18 cellular contexts compared by ENCODE assay signal in the genomic region with DNA sequence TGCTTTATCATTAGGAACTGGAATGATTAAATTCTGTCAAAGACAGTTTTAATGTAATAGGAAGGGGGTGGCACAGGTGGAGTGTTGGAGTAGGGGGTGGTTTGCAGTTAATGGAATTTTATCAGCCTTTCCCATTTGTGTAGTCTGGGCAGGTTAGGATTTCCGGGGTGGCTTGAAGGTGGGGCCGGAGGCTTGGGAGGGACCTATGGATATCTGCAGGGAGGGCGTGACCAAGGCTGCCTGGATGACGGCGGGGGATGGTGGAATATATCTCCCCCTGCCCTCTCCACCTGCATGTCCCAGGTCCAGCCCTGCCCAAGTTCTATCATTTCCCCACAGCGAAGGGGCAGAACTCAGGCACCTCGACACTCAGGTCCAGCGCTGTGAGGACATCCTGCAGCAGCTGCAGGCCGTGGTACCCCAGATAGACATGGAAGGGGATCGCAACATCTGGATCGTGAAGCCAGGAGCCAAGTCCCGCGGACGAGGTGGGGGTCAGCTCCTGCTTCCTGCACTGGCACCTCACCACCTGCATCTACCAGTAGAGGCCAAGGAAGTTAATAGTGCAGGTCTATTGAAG. TPM values are rescaled to one million over a fixed set of nuclear protein-coding genes. Genes with fewer than 3 reads are reported as not detected.
DNase-seq lines count a peak whose midpoint lies in the region; ATAC-seq, FAIRE-seq and TF ChIP-seq lines count a peak whose summit lies in the region.
"Had no signal": no experiment of that assay in that cellular context is flagged by ENCODE, and none has a peak within 500 bp of the region (broad histone marks: within the 10 kb centered on the region; RNA-seq: fewer than 3 reads in every experiment).

No MANE protein-coding gene starts in this region.

- ATAC-seq in RWPE2 (ENCODE audit: low read depth) (peak; percentile 11; the same call in 1 of the 3 replicates), GM12878 (no peak), left colon (peak; percentile 82)

- no peak overlapping the region for H3K27ac ChIP-seq in RWPE2 (ENCODE audit: poor library complexity, severe bottlenecking)
- H3K27ac ChIP-seq in GM12878 (ENCODE audit: control insufficient read depth, insufficient read depth): no peak overlapping the region
- no peak overlapping the region for H3K27ac ChIP-seq in small intestine (ENCODE audit: low read depth in 1 of 2, low read length in 1 of 2)
- H3K27ac ChIP-seq in A673 (ENCODE audit: low read depth, low read length, poor library complexity, severe bottlenecking): no peak overlapping the region
- H3K27ac ChIP-seq: C4-2B, GM23248 had no signal

- no peak for FAIRE-seq in GM12878 (lab: Jason Lieb, UNC)
- FAIRE-seq in small intestine (lab: Jason Lieb, UNC): no peak
- FAIRE-seq: A204.1, D721Med, H54 had no signal

- TF ChIP-seq CTCF in RWPE2 (IDR thresholded peaks at IDR 0.05; ENCODE audit: poor library complexity, severe bottlenecking) (no peak), GM12878 (IDR thresholded peaks at IDR 0.05 in 2 of 3, conservative IDR thresholded peaks at IDR 0.05 in 1 of 3; ENCODE audit: control insufficient read depth in 2 of 3, extremely low read depth in 1 of 3, insufficient read depth in 1 of 3, low read depth in 3 of 3, low read length in 3 of 3) (no peak), A673 (conservative IDR thresholded peaks at IDR 0.05; ENCODE audit: low read depth, low read length) (no peak)

- H3K4me2 ChIP-seq in GM12878 (ENCODE audit: control insufficient read depth, insufficient read depth): no peak overlapping the region

- no peak for DNase-seq in RWPE2 (ENCODE audit: low spot score)
- no peak for DNase-seq in GM12878 (ENCODE audit: low read depth, low spot score)
- peak in 1 of 2 donors; percentile 29 for DNase-seq in left colon
- DNase-seq in small intestine: peak; percentile 35
- DNase-seq in NCI-H526 treated with DMSO at 0.1 percent for 48 hours (lab: John Stamatoyannopoulos, UW): no peak
- DNase-seq in A673 (ENCODE audit: low spot score): no peak
- DNase-seq in DMS114 treated with DMSO at 0.1 percent for 48 hours (lab: John Stamatoyannopoulos, UW; ENCODE audit: unreplicated experiment): no peak
- DNase-seq: AML-193; Caco-2; CD4-positive, alpha-beta T cell; DMS79 treated with DMSO at 0.1 percent for 48 hours; GF-D8; GM23248; HCEC 1CT had no signal

- H3K4me3 ChIP-seq in RWPE2 (ENCODE audit: severe bottlenecking): no peak overlapping the region
- no peak overlapping the region for H3K4me3 ChIP-seq in GM12878
- H3K4me3 ChIP-seq in small intestine (ENCODE audit: low read depth in 1 of 2, low read length in 2 of 2): no peak overlapping the region
- no peak overlapping the region for H3K4me3 ChIP-seq in A673 (ENCODE audit: low read depth, low read length, poor library complexity, severe bottlenecking)
- H3K4me3 ChIP-seq: GM23248 had no signal

- H4K20me1 ChIP-seq in GM12878 (ENCODE audit: control insufficient read depth, insufficient read depth): no peaks in the 10 kb centered on the region

- H3K9me3 ChIP-seq in RWPE2 (ENCODE audit: severe bottlenecking) (no peaks in the 10 kb centered on the region), GM12878 (replicated peaks; ENCODE audit: control insufficient read depth, insufficient read depth, low read length) (no peaks in the 10 kb centered on the region), small intestine (ENCODE audit: control insufficient read depth, low read depth) (no peaks in the 10 kb centered on the region), A673 (ENCODE audit: low read depth, low read length, poor library complexity, severe bottlenecking) (no peaks in the 10 kb centered on the region)
- H3K9me3 ChIP-seq: Caco-2 had no signal

- RAD21 ChIA-PET in GM12878 (lab: Charles Lee; ENCODE audit: unreplicated experiment): no interaction called here

- H2AFZ ChIP-seq in GM12878 (ENCODE audit: control insufficient read depth, low read depth, low read length): no peak overlapping the region
- H2AFZ ChIP-seq: GM23248 had no signal

- SMC1A ChIA-PET in GM12878 (lab: Charles Lee; ENCODE audit: uncharacterized antibody, unreplicated experiment): no interaction called here

- 91% methylated on average over 14 of the region's 14 CpGs for WGBS in GM12878 (ENCODE audit: insufficient coverage, insufficient replicate concordance, low lambda C conversion rate, missing lambda C conversion rate)
- 35 to 66% (median 59%) methylated on average over 14 of the region's 14 CpGs for WGBS in small intestine, 3 donors

- peak; percentile 14; the same call in 1 of the 2 replicates for TF ChIP-seq POLR2A in GM12878 (IDR thresholded peaks at IDR 0.05; ENCODE audit: low read depth, low read length)

- BruUV-seq in GM12878 (replicated peaks; lab: Mats Ljungman, UMichigan) (no TSS peak), A673 (replicated peaks; lab: Mats Ljungman, UMichigan) (no TSS peak)

- no peak for TF ChIP-seq RAD21 in GM12878 (IDR thresholded peaks at IDR 0.05; ENCODE audit: insufficient read depth, low read depth, low read length)

- TF ChIP-seq EP300 in GM12878 (IDR thresholded peaks at IDR 0.05; ENCODE audit: borderline replicate concordance in 1 of 2, control insufficient read depth in 1 of 2, low read depth in 2 of 2, low read length in 2 of 2): no peak

- no peaks in the 10 kb centered on the region for H3K79me2 ChIP-seq in GM12878 (ENCODE audit: control insufficient read depth, insufficient read depth, low read length)

- H3K4me1 ChIP-seq in RWPE2 (ENCODE audit: insufficient read depth, poor library complexity, severe bottlenecking) (no peaks in the 10 kb centered on the region), GM12878 (ENCODE audit: control insufficient read depth, insufficient read depth, low read length) (no peaks in the 10 kb centered on the region), small intestine (ENCODE audit: control insufficient read depth in 2 of 2, insufficient read depth in 1 of 2, low read depth in 1 of 2, low read length in 1 of 2) (no peaks in the 10 kb centered on the region), A673 (ENCODE audit: insufficient read depth, low read length, poor library complexity, severe bottlenecking) (no peaks in the 10 kb centered on the region)
- H3K4me1 ChIP-seq: Caco-2 had no signal

- in situ Hi-C loops in GM12878 (cut with MboI): no loop called here

- CTCF ChIA-PET in GM12878 (lab: Yijun Ruan, JAX): no interaction called here
- CTCF ChIA-PET in A673 (lab: Charles Lee): no interaction called here

- H3K9ac ChIP-seq in GM12878 (ENCODE audit: control insufficient read depth, insufficient read depth, low read length): no peak overlapping the region
- H3K9ac ChIP-seq: GM23248 had no signal

- H3K27me3 ChIP-seq in RWPE2 (ENCODE audit: insufficient read depth, poor library complexity, severe bottlenecking) (no peaks in the 10 kb centered on the region), GM12878 (replicated peaks in 1 of 2; ENCODE audit: control insufficient read depth in 2 of 2, insufficient read depth in 2 of 2, low read length in 1 of 2) (no peaks in the 10 kb centered on the region), small intestine (ENCODE audit: control insufficient read depth in 2 of 2, insufficient read depth in 2 of 2, low read length in 2 of 2) (no peaks in the 10 kb centered on the region), A673 (replicated peaks; ENCODE audit: insufficient read depth, low read depth, low read length, poor library complexity) (no peaks in the 10 kb centered on the region)

- POLR2A ChIA-PET in GM12878 (lab: Charles Lee): no interaction called here
- POLR2A ChIA-PET in A673 (lab: Charles Lee; ENCODE audit: low non-redundant PET): no interaction called here

- H3K36me3 ChIP-seq in RWPE2 (ENCODE audit: low read depth) (peaks cover 5% of the 10 kb centered on the region), GM12878 (ENCODE audit: control insufficient read depth in 2 of 2, insufficient read depth in 2 of 2, low read length in 1 of 2) (peaks cover 0 to 3% of the 10 kb centered on the region in 2 experiments; a peak in 1 of 4 replicates), small intestine (ENCODE audit: control insufficient read depth in 2 of 2, insufficient read depth in 2 of 2, low read length in 2 of 2) (no peaks in the 10 kb centered on the region), A673 (ENCODE audit: insufficient read depth, low read length, poor library complexity, severe bottlenecking) (no peaks in the 10 kb centered on the region)

- intact Hi-C loops in GM12878 (cut with micrococcal nuclease; ENCODE audit: unreplicated experiment) (no loop called here), left colon (cut with DNase I, micrococcal nuclease) (no loop called here), A673 (cut with micrococcal nuclease; ENCODE audit: unreplicated experiment) (no loop called here)

RNA-seq across cellular contexts. Expression of a gene that starts 15.5 kb away (rescaled TPM):
- total RNA-seq in GM12878 (2013; cell fraction: nucleolus; rRNA removed): 275 and 305 TPM in 2 replicates
- total RNA-seq in GM12878 (2014; rRNA removed) (19.9 and 22.3 TPM in 2 replicates), GM12878 (2014; rRNA removed; fragmentation: Illumina TruSeq; extraction: Trizol) (14.5 and 15.6 TPM in 2 replicates), GM12878 (2021) (30.4 and 36.1 TPM in 2 replicates), left colon (10 to 100 TPM; 40.2 to 47.1 TPM), A673 (2021) (6.7 and 9.5 TPM in 2 replicates)
- 39.0 TPM for polyA plus RNA-seq in GM12878 (2011; ENCODE audit: low read depth)
- polyA plus RNA-seq in GM12878 (2011; rRNA removed) (33.8 and 45.3 TPM in 2 replicates), GM12878 (2014; fragmentation: Illumina TruSeq; extraction: Trizol) (30.1 and 30.7 TPM in 2 replicates), GM12878 (2014; fragmentation: Nextera tagmentation; extraction: Ambion mirVana) (1 to 10 TPM; 4.2 to 6.8 TPM), GM12878 (2014; rRNA removed) (49.3 and 51.3 TPM in 2 replicates), GM12878 (2016; fragmentation: Nextera tagmentation; extraction: Ambion mirVana) (10 to 100 TPM; 10.4 to 13.2 TPM), small intestine (10 to 100 TPM; 20.8 to 23.2 (median 21.9) TPM)
- polyA plus RNA-seq in GM12878 (2011; cell fraction: cytosol; rRNA removed): 54.6 and 61.0 TPM in 2 replicates
- polyA plus RNA-seq in GM12878 (2011; cell fraction: nucleus; rRNA removed): 363 and 399 TPM in 2 replicates
- 50.9 and 55.6 TPM in 2 replicates for polyA plus RNA-seq in GM12878 (2012)
- 51.2 and 66.0 TPM in 2 replicates for polyA minus RNA-seq in GM12878 (2011; rRNA and poly(A)+ RNA removed)
- 11.6 and 16.2 TPM in 2 replicates for polyA minus RNA-seq in GM12878 (2011; cell fraction: cytosol; rRNA and poly(A)+ RNA removed)
- polyA minus RNA-seq in GM12878 (2011; cell fraction: nucleus; rRNA and poly(A)+ RNA removed): 52.8 and 85.3 TPM in 2 replicates

RNA-seq across cellular contexts. Expression of a gene that starts 18.3 kb away (rescaled TPM):
- 43.7 and 48.1 TPM in 2 replicates for total RNA-seq in GM12878 (2013; cell fraction: nucleolus; rRNA removed)
- total RNA-seq in GM12878 (2014; rRNA removed) (38.7 and 44.8 TPM in 2 replicates), GM12878 (2014; rRNA removed; fragmentation: Illumina TruSeq; extraction: Trizol) (26.9 and 28.9 TPM in 2 replicates), GM12878 (2021) (41.3 and 44.9 TPM in 2 replicates), left colon (10 to 100 TPM; 27.3 to 29.9 TPM), A673 (2021) (46.9 and 67.2 TPM in 2 replicates)
- 17.4 TPM for polyA plus RNA-seq in GM12878 (2011; ENCODE audit: low read depth)
- polyA plus RNA-seq in GM12878 (2011; rRNA removed) (17.6 and 48.0 TPM in 2 replicates), GM12878 (2014; fragmentation: Illumina TruSeq; extraction: Trizol) (23.2 and 33.8 TPM in 2 replicates), GM12878 (2014; fragmentation: Nextera tagmentation; extraction: Ambion mirVana) (10 to 100 TPM in 1 of 2 experiments, 1 to 10 TPM in 1; 6.4 to 13.6 TPM), GM12878 (2014; rRNA removed) (38.8 and 43.2 TPM in 2 replicates), GM12878 (2016; fragmentation: Nextera tagmentation; extraction: Ambion mirVana) (10 to 100 TPM; 68.9 to 72.9 TPM), small intestine (10 to 100 TPM; 19.2 to 41.1 (median 23.5) TPM)
- polyA plus RNA-seq in GM12878 (2011; cell fraction: cytosol; rRNA removed): 44.7 and 49.4 TPM in 2 replicates
- 51.8 and 64.3 TPM in 2 replicates for polyA plus RNA-seq in GM12878 (2011; cell fraction: nucleus; rRNA removed)
- 25.4 and 31.3 TPM in 2 replicates for polyA plus RNA-seq in GM12878 (2012)
- polyA minus RNA-seq in GM12878 (2011; rRNA and poly(A)+ RNA removed): 32.4 and 38.2 TPM in 2 replicates
- polyA minus RNA-seq in GM12878 (2011; cell fraction: cytosol; rRNA and poly(A)+ RNA removed): 7.4 and 19.8 TPM in 2 replicates
- polyA minus RNA-seq in GM12878 (2011; cell fraction: nucleus; rRNA and poly(A)+ RNA removed): 12.5 and 24.1 TPM in 2 replicates

RNA-seq across cellular contexts. Expression of a gene that starts 32.7 kb away (rescaled TPM):
- total RNA-seq in GM12878 (2013; cell fraction: nucleolus; rRNA removed): 176 and 182 TPM in 2 replicates
- total RNA-seq in GM12878 (2014; rRNA removed): 329 and 354 TPM in 2 replicates
- total RNA-seq in GM12878 (2014; rRNA removed; fragmentation: Illumina TruSeq; extraction: Trizol): 243 and 257 TPM in 2 replicates
- 274 and 277 TPM in 2 replicates for total RNA-seq in GM12878 (2021)
- 159 TPM for polyA plus RNA-seq in GM12878 (2011; ENCODE audit: low read depth)
- polyA plus RNA-seq in GM12878 (2011; rRNA removed): 177 and 192 TPM in 2 replicates
- polyA plus RNA-seq in GM12878 (2011; cell fraction: cytosol; rRNA removed): 168 and 237 TPM in 2 replicates
- polyA plus RNA-seq in GM12878 (2011; cell fraction: nucleus; rRNA removed): 109 and 131 TPM in 2 replicates
- 206 and 224 TPM in 2 replicates for polyA plus RNA-seq in GM12878 (2012)
- polyA plus RNA-seq in GM12878 (2014; fragmentation: Illumina TruSeq; extraction: Trizol): 260 and 266 TPM in 2 replicates
- 10 to 100 TPM; 42.0 to 55.9 TPM for polyA plus RNA-seq in GM12878 (2014; fragmentation: Nextera tagmentation; extraction: Ambion mirVana)
- 293 and 302 TPM in 2 replicates for polyA plus RNA-seq in GM12878 (2014; rRNA removed)
- polyA plus RNA-seq in GM12878 (2016; fragmentation: Nextera tagmentation; extraction: Ambion mirVana): 100 to 1,000 TPM; 313 to 326 TPM
- 174 and 234 TPM in 2 replicates for polyA minus RNA-seq in GM12878 (2011; rRNA and poly(A)+ RNA removed)
- polyA minus RNA-seq in GM12878 (2011; cell fraction: cytosol; rRNA and poly(A)+ RNA removed): 133 and 141 TPM in 2 replicates
- polyA minus RNA-seq in GM12878 (2011; cell fraction: nucleus; rRNA and poly(A)+ RNA removed): 58.4 and 99.3 TPM in 2 replicates
- 100 to 1,000 TPM; 215 to 222 TPM for total RNA-seq in left colon
- 100 to 1,000 TPM; 143 to 178 (median 151) TPM for polyA plus RNA-seq in small intestine
- 128 and 152 TPM in 2 replicates for total RNA-seq in A673 (2021)

RNA-seq across cellular contexts. Expression of a gene that starts 33.3 kb away (rescaled TPM):
- 15.3 and 16.4 TPM in 2 replicates for total RNA-seq in GM12878 (2013; cell fraction: nucleolus; rRNA removed)
- 61.6 and 71.2 TPM in 2 replicates for total RNA-seq in GM12878 (2014; rRNA removed)
- total RNA-seq in GM12878 (2014; rRNA removed; fragmentation: Illumina TruSeq; extraction: Trizol): 38.2 and 41.2 TPM in 2 replicates
- total RNA-seq in GM12878 (2021): 50.5 and 52.2 TPM in 2 replicates
- 16.9 TPM for polyA plus RNA-seq in GM12878 (2011; ENCODE audit: low read depth)
- polyA plus RNA-seq in GM12878 (2011; rRNA removed): 19.6 and 33.6 TPM in 2 replicates
- 50.5 and 55.8 TPM in 2 replicates for polyA plus RNA-seq in GM12878 (2011; cell fraction: cytosol; rRNA removed)
- 33.5 and 35.2 TPM in 2 replicates for polyA plus RNA-seq in GM12878 (2011; cell fraction: nucleus; rRNA removed)
- 31.8 and 35.6 TPM in 2 replicates for polyA plus RNA-seq in GM12878 (2012)
- polyA plus RNA-seq in GM12878 (2014; fragmentation: Illumina TruSeq; extraction: Trizol): 26.0 and 49.8 TPM in 2 replicates
- 1 to 10 TPM; 2.6 to 9.0 TPM for polyA plus RNA-seq in GM12878 (2014; fragmentation: Nextera tagmentation; extraction: Ambion mirVana)
- polyA plus RNA-seq in GM12878 (2014; rRNA removed): 55.7 and 63.4 TPM in 2 replicates
- 10 to 100 TPM; 64.7 to 71.0 TPM for polyA plus RNA-seq in GM12878 (2016; fragmentation: Nextera tagmentation; extraction: Ambion mirVana)
- 17.2 and 38.1 TPM in 2 replicates for polyA minus RNA-seq in GM12878 (2011; rRNA and poly(A)+ RNA removed)
- 17.3 and 17.9 TPM in 2 replicates for polyA minus RNA-seq in GM12878 (2011; cell fraction: cytosol; rRNA and poly(A)+ RNA removed)
- polyA minus RNA-seq in GM12878 (2011; cell fraction: nucleus; rRNA and poly(A)+ RNA removed): 10.2 and 15.5 TPM in 2 replicates
- 10 to 100 TPM; 54.1 to 67.0 TPM for total RNA-seq in left colon
- 10 to 100 TPM; 41.1 to 59.0 (median 43.0) TPM for polyA plus RNA-seq in small intestine
- total RNA-seq in A673 (2021): 46.1 and 49.6 TPM in 2 replicates

RNA-seq across cellular contexts. Expression of a gene that starts 54.5 kb away (rescaled TPM):
- not detected in 2 replicates for total RNA-seq in GM12878 (2013; cell fraction: nucleolus; rRNA removed)
- not detected in 2 replicates for total RNA-seq in GM12878 (2014; rRNA removed)
- total RNA-seq in GM12878 (2014; rRNA removed; fragmentation: Illumina TruSeq; extraction: Trizol): not detected in 2 replicates
- total RNA-seq in GM12878 (2021): not detected in 2 replicates
- polyA plus RNA-seq in GM12878 (2011; ENCODE audit: low read depth): not detected
- 0.35 and 0.49 TPM in 2 replicates for polyA plus RNA-seq in GM12878 (2011; rRNA removed)
- 0.67 and 0.82 TPM in 2 replicates for polyA plus RNA-seq in GM12878 (2011; cell fraction: cytosol; rRNA removed)
- polyA plus RNA-seq in GM12878 (2011; cell fraction: nucleus; rRNA removed): 0.25 and 0.48 TPM in 2 replicates
- polyA plus RNA-seq in GM12878 (2012): 0.11 TPM in 1 of 2 replicates, not detected in the other
- polyA plus RNA-seq in GM12878 (2014; fragmentation: Illumina TruSeq; extraction: Trizol): 0.10 TPM in 1 of 2 replicates, not detected in the other
- not detected for polyA plus RNA-seq in GM12878 (2014; fragmentation: Nextera tagmentation; extraction: Ambion mirVana)
- polyA plus RNA-seq in GM12878 (2014; rRNA removed): not detected in 2 replicates
- not detected for polyA plus RNA-seq in GM12878 (2016; fragmentation: Nextera tagmentation; extraction: Ambion mirVana)
- polyA minus RNA-seq in GM12878 (2011; rRNA and poly(A)+ RNA removed): 0.22 and 0.93 TPM in 2 replicates
- not detected in 2 replicates for polyA minus RNA-seq in GM12878 (2011; cell fraction: cytosol; rRNA and poly(A)+ RNA removed)
- not detected in 2 replicates for polyA minus RNA-seq in GM12878 (2011; cell fraction: nucleus; rRNA and poly(A)+ RNA removed)
- 10 to 100 TPM; 24.6 to 26.2 TPM for total RNA-seq in left colon
- 100 to 1,000 TPM in 2 of 3 donors, 10 to 100 TPM in 1; 62.5 to 748 (median 557) TPM for polyA plus RNA-seq in small intestine
- total RNA-seq in A673 (2021): not detected in 2 replicates
- total RNA-seq: CD4-positive, alpha-beta T cell; GM23248 had no signal
- polyA plus RNA-seq: GM23248 had no signal
